In genomic region chr10:76296885-76297775, GRCh38 we compare ENCODE assay signal across 14 cellular contexts.
"Had no signal": no experiment of that assay in that cellular context is flagged by ENCODE, and none has a peak within 500 bp of the region (broad histone marks: within the 10 kb centered on the region; RNA-seq: fewer than 3 reads in every experiment).

No MANE protein-coding gene starts in this region.

- H3K27ac ChIP-seq: breast epithelium, dorsolateral prefrontal cortex, foreskin keratinocyte, left ventricle myocardium inferior, suprapubic skin, uterus had no signal

- H3K4me3 Mint-ChIP-seq: activated CD4-positive, alpha-beta memory T cell treated with anti-CD3 and anti-CD28 coated beads for 36 hours; activated naive CD8-positive, alpha-beta T cell treated with anti-CD3 and anti-CD28 coated beads for 36 hours had no signal

- H3K9me3 Mint-ChIP-seq: activated naive CD8-positive, alpha-beta T cell treated with anti-CD3 and anti-CD28 coated beads for 36 hours had no signal

- H3K27ac Mint-ChIP-seq: activated CD4-positive, alpha-beta memory T cell treated with anti-CD3 and anti-CD28 coated beads for 36 hours; activated naive CD8-positive, alpha-beta T cell treated with anti-CD3 and anti-CD28 coated beads for 36 hours had no signal

- H3K9me3 ChIP-seq: breast epithelium, left ventricle myocardium inferior, suprapubic skin, uterus had no signal

- H3K27me3 ChIP-seq: breast epithelium, foreskin keratinocyte, suprapubic skin, uterus had no signal

- H3K4me1 Mint-ChIP-seq: activated naive CD8-positive, alpha-beta T cell treated with anti-CD3 and anti-CD28 coated beads for 36 hours had no signal

- DNase-seq: activated CD4-positive, alpha-beta memory T cell treated with anti-CD3 and anti-CD28 coated beads for 36 hours; activated gamma-delta T cell treated with Interleukin-2 at 50 U/mL for 16 hours; activated naive CD8-positive, alpha-beta T cell treated with anti-CD3 and anti-CD28 coated beads for 36 hours; activated T-cell treated with anti-CD3 and anti-CD28 coated beads, Interleukin-2, amount 50 U/mL, for 48 hours; anterior cingulate cortex; dorsolateral prefrontal cortex; foreskin keratinocyte; left ventricle myocardium inferior; stimulated activated CD4-positive, alpha-beta T cell treated with anti-CD3 and anti-CD28 coated beads, Interleukin-2, amount 100 ng/mL, for 24 hours; stimulated activated naive CD4-positive, alpha-beta T cell treated with Interleukin-2 at 50 U/mL for 16 hours; T-helper 9 cell; uterus had no signal

- H3K36me3 Mint-ChIP-seq: activated CD4-positive, alpha-beta memory T cell treated with anti-CD3 and anti-CD28 coated beads for 36 hours; activated naive CD8-positive, alpha-beta T cell treated with anti-CD3 and anti-CD28 coated beads for 36 hours had no signal

- H3K4me3 ChIP-seq: breast epithelium, dorsolateral prefrontal cortex, left ventricle myocardium inferior, suprapubic skin, uterus had no signal

- H3K4me1 ChIP-seq: breast epithelium, foreskin keratinocyte, suprapubic skin had no signal

- H3K27me3 Mint-ChIP-seq: activated CD4-positive, alpha-beta memory T cell treated with anti-CD3 and anti-CD28 coated beads for 36 hours had no signal

- H3K36me3 ChIP-seq: breast epithelium, left ventricle myocardium inferior, suprapubic skin, uterus had no signal
